In the genomic region with DNA sequence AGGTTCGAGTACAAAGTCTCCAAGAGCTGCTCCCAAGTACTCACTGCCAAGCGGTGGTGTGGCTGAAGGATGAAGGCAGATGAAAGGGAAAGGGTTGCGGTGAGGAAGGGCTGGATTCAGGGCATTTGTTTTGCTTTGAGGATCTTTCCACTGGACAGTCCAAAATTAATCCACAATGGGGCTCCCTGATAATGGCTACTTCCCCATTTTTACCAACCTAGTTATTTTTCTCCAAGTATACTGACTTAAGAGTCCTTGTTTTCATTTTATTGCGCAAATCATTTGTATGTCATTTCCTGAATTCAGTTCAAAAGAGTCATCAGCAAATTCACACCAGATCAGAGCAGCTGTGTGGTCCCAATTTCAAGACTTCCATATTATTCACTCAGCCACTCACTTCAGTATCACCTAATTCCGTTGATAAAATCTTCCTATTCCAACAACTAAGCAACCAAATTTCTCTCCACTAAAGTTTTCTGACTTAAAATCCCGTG, we compare ENCODE assay signal across 8 cellular contexts. TPM values are rescaled to one million over a fixed set of nuclear protein-coding genes. Genes with fewer than 3 reads are reported as not detected.
DNase-seq lines count a peak whose midpoint lies in the region; ATAC-seq, FAIRE-seq and TF ChIP-seq lines count a peak whose summit lies in the region.

No MANE protein-coding gene starts in this region.

- no TSS peak for BruUV-seq in A673 (replicated peaks; lab: Mats Ljungman, UMichigan)

- no peaks in the 10 kb centered on the region for H3K36me3 ChIP-seq in A673 (ENCODE audit: insufficient read depth, low read length, poor library complexity, severe bottlenecking)
- no peaks in the 10 kb centered on the region for H3K36me3 ChIP-seq in HUES64 (ENCODE audit: insufficient read depth, low read length)
- H3K36me3 ChIP-seq in astrocyte (ENCODE audit: insufficient read depth, low read length) = no peaks in the 10 kb centered on the region
- no peaks in the 10 kb centered on the region for H3K36me3 ChIP-seq in suprapubic skin

- WGBS in HUES64 = 66% methylated on average over 6 of the region's 6 CpGs
- WGBS in suprapubic skin = 43% methylated on average over 6 of the region's 6 CpGs

- H3K27me3 ChIP-seq in A673 (replicated peaks; ENCODE audit: insufficient read depth, low read depth, low read length, poor library complexity) (no peaks in the 10 kb centered on the region), HUES64 (ENCODE audit: insufficient read depth, low read length) (peaks cover 19% of the 10 kb centered on the region), astrocyte (ENCODE audit: insufficient read depth, low read length) (no peaks in the 10 kb centered on the region), suprapubic skin (no peaks in the 10 kb centered on the region)

- H3K4me3 ChIP-seq in A673 (ENCODE audit: low read depth, low read length, poor library complexity, severe bottlenecking) = peak overlapping the region; percentile 69
- peak overlapping the region; percentile 81 for H3K4me3 ChIP-seq in HUES64 (ENCODE audit: low read length)
- peak overlapping the region; percentile 80 for H3K4me3 ChIP-seq in astrocyte (ENCODE audit: insufficient read depth, low read depth, low read length)
- peak overlapping the region; percentile 91 for H3K4me3 ChIP-seq in suprapubic skin

- H3K27ac Mint-ChIP-seq in astrocyte (ENCODE audit: unreplicated experiment) = peak overlapping the region; percentile 70

- no peak for TF ChIP-seq EP300 in suprapubic skin (IDR thresholded peaks at IDR 0.05)

- no peaks in the 10 kb centered on the region for H3K27me3 Mint-ChIP-seq in astrocyte (ENCODE audit: low read depth, unreplicated experiment)

- DNase-seq in A673 (ENCODE audit: low spot score) (peak; percentile 4), astrocyte (ENCODE audit: low read depth) (peak; percentile 25), iris pigment epithelial cell (ENCODE audit: low read depth) (peak; percentile 85), suprapubic skin (ENCODE audit: low spot score in 2 of 2) (no peak), NCI-H187 treated with DMSO at 0.1 percent for 48 hours (lab: John Stamatoyannopoulos, UW) (no peak)
- DNase-seq in activated CD4-positive, alpha-beta T cell treated with anti-CD3 and anti-CD28 coated beads for 4 hours = no peak

- peak overlapping the region; percentile 89 for H2AFZ ChIP-seq in astrocyte (ENCODE audit: low read depth, low read length)

- H3K79me2 ChIP-seq in astrocyte (ENCODE audit: insufficient read depth, low read length) = peaks cover 39% of the 10 kb centered on the region

- intact Hi-C loops in A673 (cut with micrococcal nuclease; ENCODE audit: unreplicated experiment) = no loop called here

- H3K4me3 Mint-ChIP-seq in astrocyte (ENCODE audit: unreplicated experiment) = peak overlapping the region; percentile 88

- no peak for ATAC-seq in HG02938 (IDR thresholded peaks at IDR 0.05; ENCODE audit: unreplicated experiment)

- peaks cover 6% of the 10 kb centered on the region for H3K4me1 Mint-ChIP-seq in astrocyte (ENCODE audit: low read depth, unreplicated experiment)

- POLR2A ChIA-PET in A673 (lab: Charles Lee; ENCODE audit: low non-redundant PET) = no interaction called here

- no peak for FAIRE-seq in astrocyte (lab: Jason Lieb, UNC)

- H3K9me3 Mint-ChIP-seq in astrocyte (ENCODE audit: unreplicated experiment) = no peaks in the 10 kb centered on the region

- peaks cover 6% of the 10 kb centered on the region for H4K20me1 ChIP-seq in astrocyte (ENCODE audit: insufficient read depth, low read length)

- H3K9ac ChIP-seq in HUES64 (ENCODE audit: low read depth, low read length) (0 out of 2 replicates have a peak overlapping the region, but pooled peaks have one; percentile 80), astrocyte (ENCODE audit: low read length) (peak overlapping the region; percentile 87)

- no peak for TF ChIP-seq CTCF in A673 (conservative IDR thresholded peaks at IDR 0.05; ENCODE audit: low read depth, low read length)
- no peak for TF ChIP-seq CTCF in astrocyte (IDR thresholded peaks at IDR 0.05; ENCODE audit: insufficient read depth, low read depth, low read length)
- no peak for TF ChIP-seq CTCF in suprapubic skin (IDR thresholded peaks at IDR 0.05)

- peaks cover 11% of the 10 kb centered on the region for H3K4me1 ChIP-seq in A673 (ENCODE audit: insufficient read depth, low read length, poor library complexity, severe bottlenecking)
- peaks cover 33% of the 10 kb centered on the region for H3K4me1 ChIP-seq in HUES64 (ENCODE audit: insufficient read depth, low read length)
- peaks cover 8% of the 10 kb centered on the region for H3K4me1 ChIP-seq in astrocyte (ENCODE audit: insufficient read depth, low read length)
- H3K4me1 ChIP-seq in suprapubic skin = peaks cover 24% of the 10 kb centered on the region

- no peaks in the 10 kb centered on the region for H3K36me3 Mint-ChIP-seq in astrocyte (ENCODE audit: low read depth, unreplicated experiment)

- peak overlapping the region; percentile 87 for H3K4me2 ChIP-seq in astrocyte (ENCODE audit: low read length)

- no peak for TF ChIP-seq POLR2A in suprapubic skin (IDR thresholded peaks at IDR 0.05)

- CTCF ChIA-PET in A673 (lab: Charles Lee) = no interaction called here

- H3K27ac ChIP-seq in A673 (ENCODE audit: low read depth, low read length, poor library complexity, severe bottlenecking) (peak overlapping the region; percentile 40), HUES64 (ENCODE audit: low read depth, low read length) (no peak overlapping the region), astrocyte (ENCODE audit: low read depth, low read length) (no peak overlapping the region), suprapubic skin (peak overlapping the region; percentile 96)

- H3K9me3 ChIP-seq in A673 (ENCODE audit: low read depth, low read length, poor library complexity, severe bottlenecking) = no peaks in the 10 kb centered on the region
- no peaks in the 10 kb centered on the region for H3K9me3 ChIP-seq in HUES64 (ENCODE audit: insufficient read depth, low read depth, low read length)
- H3K9me3 ChIP-seq in astrocyte (ENCODE audit: insufficient read depth, low read depth, low read length) = no peaks in the 10 kb centered on the region
- H3K9me3 ChIP-seq in suprapubic skin = no peaks in the 10 kb centered on the region

RNA-seq across cellular contexts. Expression of a gene that starts 0.5 kb away (rescaled TPM):
- total RNA-seq in A673 (2021) (26.9 and 38.0 TPM in 2 replicates), astrocyte (19.4 and 21.9 TPM in 2 replicates), suprapubic skin (10 to 100 TPM in 2 of 4 donors, 1 to 10 TPM in 2; 8.0 to 24.1 (median 10.5) TPM)
- 32.3 TPM for polyA plus RNA-seq in HUES64 (2013, experiment 1 of 2)
- polyA plus RNA-seq in HUES64 (2013, experiment 2 of 2) = 32.8 TPM

Comparison
In these comparisons a context has a peak if more than half of its experiments do, and no peak if none do; other contexts are left out.
1. DNase-seq: peak in A673 (single experiment), astrocyte (single experiment) and iris pigment epithelial cell (single experiment); none in suprapubic skin (0 of 2), activated CD4-positive, alpha-beta T cell treated with anti-CD3 and anti-CD28 coated beads for 4 hours (0 of 2) and NCI-H187 treated with DMSO at 0.1 percent for 48 hours (single experiment).
2. H3K27ac ChIP-seq: peak in A673 (single experiment) and suprapubic skin (single experiment); none in HUES64 (single experiment) and astrocyte (single experiment).
3. Peak in every context shown above with its lines, with median percentiles within 50 percentile points of each other: H3K4me3 ChIP-seq.